21 cellular contexts compared by ENCODE assay signal in the genomic region with DNA sequence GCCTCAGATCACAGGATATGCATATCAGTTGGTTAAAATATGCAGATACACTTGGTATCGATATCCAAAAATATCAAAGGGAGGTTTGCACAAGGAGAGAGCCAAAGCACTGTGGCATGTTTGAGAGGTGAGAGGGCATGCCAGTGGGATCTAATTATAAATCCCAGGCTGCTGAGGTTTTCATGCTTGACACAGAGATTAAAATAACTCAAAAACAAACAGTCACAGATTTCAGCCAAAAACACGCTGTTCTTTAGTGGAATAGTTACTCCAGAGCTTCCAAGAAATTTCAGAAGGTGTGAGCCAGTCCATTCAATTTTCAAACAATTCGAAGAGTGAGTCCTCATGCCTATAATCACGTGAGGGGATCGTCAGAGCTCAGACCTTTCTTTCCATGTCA.
DNase-seq lines count a peak whose midpoint lies in the region; ATAC-seq and TF ChIP-seq lines count a peak whose summit lies in the region.
"Had no signal": no experiment of that assay in that cellular context is flagged by ENCODE, and none has a peak within 500 bp of the region (broad histone marks: within the 10 kb centered on the region; RNA-seq: fewer than 3 reads in every experiment).

No MANE protein-coding gene starts in this region.

- no peak overlapping the region for H2BK15ac ChIP-seq in IMR-90 (ENCODE audit: low read depth, low read length)

- H2BK120ac ChIP-seq in IMR-90 (ENCODE audit: low read depth, low read length): no peak overlapping the region

- H4K20me1 ChIP-seq in BLaER1 (no peaks in the 10 kb centered on the region), IMR-90 (ENCODE audit: insufficient read depth, low read length) (peaks cover 3% of the 10 kb centered on the region; the same call in 1 of the 2 replicates)

- H3K9me3 ChIP-seq in BLaER1: no peaks in the 10 kb centered on the region; the same call in 1 of the 2 replicates
- H3K9me3 ChIP-seq in IMR-90 (ENCODE audit: control insufficient read depth, insufficient read depth, low read length): no peaks in the 10 kb centered on the region

- H3K4me3 ChIP-seq in BLaER1: no peak overlapping the region
- H3K4me3 ChIP-seq in IMR-90 (ENCODE audit: insufficient read depth, low read depth, low read length): no peak overlapping the region

- H3K27me3 ChIP-seq in BLaER1 (peaks cover 6% of the 10 kb centered on the region), IMR-90 (ENCODE audit: control insufficient read depth, insufficient read depth, low read length) (no peaks in the 10 kb centered on the region)

- H4K91ac ChIP-seq in IMR-90 (ENCODE audit: insufficient read depth, low read depth, low read length): no peak overlapping the region

- ATAC-seq in IMR-90 (ENCODE audit: low read depth) (no peak), sciatic nerve (peak; percentile 38), GM18873 (IDR thresholded peaks at IDR 0.05; ENCODE audit: low FRiP score, unreplicated experiment) (no peak), GM19324 (IDR thresholded peaks at IDR 0.05; ENCODE audit: low FRiP score, unreplicated experiment) (no peak)
- ATAC-seq: HepG2, Panc1, SK-N-SH treated with all-trans-retinoic acid at 6 μM for 48 hours, T-helper 17 cell had no signal

- H3K36me3 ChIP-seq in BLaER1: no peaks in the 10 kb centered on the region
- no peaks in the 10 kb centered on the region for H3K36me3 ChIP-seq in IMR-90 (ENCODE audit: control insufficient read depth, insufficient read depth, low read length)

- H3K9me1 ChIP-seq in IMR-90 (ENCODE audit: insufficient read depth, low read length): peaks cover 12% of the 10 kb centered on the region

- no peak overlapping the region for H2AFZ ChIP-seq in IMR-90 (replicated peaks; ENCODE audit: low read length, poor library complexity)

- CTCF ChIA-PET in IMR-90 (lab: Yijun Ruan, JAX): interaction anchor here (0.6 kb wide), 1 partner anchor 23 kb away, joined by 3 read pairs; no protein-coding TSS in a partner anchor

- H3K9ac ChIP-seq in BLaER1: no peak overlapping the region
- H3K9ac ChIP-seq in IMR-90 (ENCODE audit: low read depth, low read length): no peak overlapping the region

- H3K4me1 ChIP-seq in BLaER1 (peaks cover 14% of the 10 kb centered on the region), IMR-90 (ENCODE audit: control insufficient read depth, insufficient read depth, low read length) (peaks cover 16% of the 10 kb centered on the region)

- BruUV-seq in IMR-90 (replicated peaks; lab: Mats Ljungman, UMichigan): no TSS peak

- H3K4ac ChIP-seq in IMR-90 (ENCODE audit: low read depth, low read length): no peak overlapping the region

- no peak overlapping the region for H3K23ac ChIP-seq in IMR-90 (ENCODE audit: low read depth, low read length)

- no peak overlapping the region for H3K18ac ChIP-seq in IMR-90 (ENCODE audit: low read depth, low read length)

- H3K4me2 ChIP-seq in BLaER1 (peak overlapping the region; percentile 47), IMR-90 (ENCODE audit: low read depth, low read length) (no peak overlapping the region)

- no peak for TF ChIP-seq POLR2A in IMR-90 (IDR thresholded peaks at IDR 0.05; ENCODE audit: low read depth, low read length)

- H2AK9ac ChIP-seq in IMR-90 (replicated peaks; ENCODE audit: low read depth, low read length, poor library complexity): no peak overlapping the region

- no peak overlapping the region for H2BK5ac ChIP-seq in IMR-90 (ENCODE audit: low read depth, low read length, poor library complexity, severe bottlenecking)

- POLR2A ChIA-PET in IMR-90 (lab: Charles Lee; ENCODE audit: unreplicated experiment): no interaction called here

- dilution Hi-C loops in IMR-90 (cut with HindIII; ENCODE audit: low sequenced_read_pairs, unreplicated experiment): no loop called here

- TF ChIP-seq RAD21 in IMR-90 (IDR thresholded peaks at IDR 0.05; ENCODE audit: low read length): no peak

- no peak overlapping the region for H3K56ac ChIP-seq in IMR-90 (ENCODE audit: extremely low read depth, insufficient read depth, low read length)

- no peak overlapping the region for H4K8ac ChIP-seq in IMR-90 (ENCODE audit: low read depth in 2 of 2, low read length in 2 of 2)

- no peak overlapping the region for H3K14ac ChIP-seq in IMR-90 (replicated peaks; ENCODE audit: low read depth, low read length)

- no peak for TF ChIP-seq CTCF in IMR-90 (conservative IDR thresholded peaks at IDR 0.05; ENCODE audit: low read depth, low read length)

- H2BK20ac ChIP-seq in IMR-90 (ENCODE audit: low read depth, low read length): no peak overlapping the region; the same call in 1 of the 2 replicates

- no peak overlapping the region for H2AK5ac ChIP-seq in IMR-90 (ENCODE audit: low read depth, low read length)

- no peak overlapping the region for H4K5ac ChIP-seq in IMR-90 (ENCODE audit: low read depth, low read length)

- intact Hi-C loops in IMR-90 (cut with micrococcal nuclease): loop anchor here (10.0 kb wide), 1 partner anchor 126 kb away; no protein-coding TSS in a partner anchor
- intact Hi-C loops in sciatic nerve (cut with DNase I): no loop called here

- 8% methylated on average over 2 of the region's 5 CpGs; no CpG with 5 or more reads in 1 of the 2 experiments for WGBS in IMR-90 (ENCODE audit: extremely low coverage in 2 of 2, insufficient read length in 1 of 2), 2 experiments

- in situ Hi-C loops in IMR-90 (cut with MboI; ENCODE audit: low sequenced_read_pairs): loop anchor here (25.0 kb wide), 1 partner anchor 764 kb away; no protein-coding TSS in a partner anchor

- H3K27ac ChIP-seq in BLaER1 (no peak overlapping the region), IMR-90 (ENCODE audit: insufficient read depth, low read length) (no peak overlapping the region)

- no peaks in the 10 kb centered on the region for H3K79me1 ChIP-seq in IMR-90 (ENCODE audit: low read depth in 1 of 2, low read length in 2 of 2)

- DNase-seq in IMR-90 (no peak), astrocyte of the hippocampus (ENCODE audit: low read depth, low spot score) (peak; percentile 62), sciatic nerve (ENCODE audit: low spot score) (no peak), NCI-H1417 (lab: John Stamatoyannopoulos, UW) (no peak), NCI-H1092 treated with DMSO at 0.1 percent for 48 hours (lab: John Stamatoyannopoulos, UW) (no peak)
- DNase-seq: KBM-7, NCI-H1048, NCI-H1436, NCI-H187, NCI-H2081 treated with DMSO at 0.1 percent for 48 hours, NCI-H2171, NCI-H226, NCI-H510A, NCI-H69, T-helper 17 cell had no signal

TF ChIP-seq in IMR-90, 13 proteins besides CTCF, POLR2A, EP300 and RAD21:
- TF ChIP-seq, protein P1, sequence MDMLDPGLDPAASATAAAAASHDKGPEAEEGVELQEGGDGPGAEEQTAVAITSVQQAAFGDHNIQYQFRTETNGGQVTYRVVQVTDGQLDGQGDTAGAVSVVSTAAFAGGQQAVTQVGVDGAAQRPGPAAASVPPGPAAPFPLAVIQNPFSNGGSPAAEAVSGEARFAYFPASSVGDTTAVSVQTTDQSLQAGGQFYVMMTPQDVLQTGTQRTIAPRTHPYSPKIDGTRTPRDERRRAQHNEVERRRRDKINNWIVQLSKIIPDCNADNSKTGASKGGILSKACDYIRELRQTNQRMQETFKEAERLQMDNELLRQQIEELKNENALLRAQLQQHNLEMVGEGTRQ (IDR thresholded peaks at IDR 0.05; ENCODE audit: low read depth, low read length): peak; percentile 55; the same call in 1 of the 2 replicates
- TF ChIP-seq BHLHE40 (IDR thresholded peaks at IDR 0.05; ENCODE audit: low read depth, low read length): no peak
- TF ChIP-seq MAZ (IDR thresholded peaks at IDR 0.05; ENCODE audit: borderline replicate concordance, low read depth, low read length): no peak
- TF ChIP-seq RCOR1 (IDR thresholded peaks at IDR 0.05; ENCODE audit: insufficient replicate concordance, low read length): no peak
